Comparison of ENCODE assay signal across 24 cellular contexts in genomic region chr3:94596887-94597537, GRCh38.
DNase-seq lines count a peak whose midpoint lies in the region; ATAC-seq lines count a peak whose summit lies in the region.
"Had no signal": no experiment of that assay in that cellular context is flagged by ENCODE, and none has a peak within 500 bp of the region (broad histone marks: within the 10 kb centered on the region; RNA-seq: fewer than 3 reads in every experiment).

No MANE protein-coding gene starts in this region.

- POLR2A ChIA-PET in CD8-positive, alpha-beta memory T cell (lab: Charles Lee), result no interaction called here

- no peaks in the 10 kb centered on the region for H3K9me3 ChIP-seq in CD8-positive, alpha-beta memory T cell (ENCODE audit: low read length)
- H3K9me3 ChIP-seq: body of pancreas, right atrium auricular region, SJSA1, thoracic aorta had no signal

- H3K36me3 ChIP-seq in CD8-positive, alpha-beta memory T cell (ENCODE audit: insufficient read depth, low read length), result no peaks in the 10 kb centered on the region
- H3K36me3 ChIP-seq: right atrium auricular region, SJSA1, thoracic aorta had no signal

- no peak overlapping the region for H3K4me3 Mint-ChIP-seq in CD8-positive, alpha-beta memory T cell
- H3K4me3 Mint-ChIP-seq: activated naive CD8-positive, alpha-beta T cell treated with anti-CD3 and anti-CD28 coated beads, Interleukin-2, amount 10 ng/mL, durations not matched to agents 7 days and 5 days; CD14-positive monocyte; memory B cell had no signal

- no peaks in the 10 kb centered on the region for H3K27me3 Mint-ChIP-seq in CD8-positive, alpha-beta memory T cell
- H3K27me3 Mint-ChIP-seq: activated naive CD8-positive, alpha-beta T cell treated with anti-CD3 and anti-CD28 coated beads, Interleukin-2, amount 10 ng/mL, durations not matched to agents 7 days and 5 days; memory B cell had no signal

- peaks cover 0 to 23% (median 2%) of the 10 kb centered on the region in 5 donors for H3K9me3 Mint-ChIP-seq in CD8-positive, alpha-beta memory T cell

- no peaks in the 10 kb centered on the region for H3K4me1 ChIP-seq in CD8-positive, alpha-beta memory T cell (ENCODE audit: insufficient read depth, low read length)
- H3K4me1 ChIP-seq: body of pancreas, right atrium auricular region had no signal

- no peak overlapping the region for H3K27ac ChIP-seq in CD8-positive, alpha-beta memory T cell (ENCODE audit: low read depth, low read length)
- H3K27ac ChIP-seq: body of pancreas, PC-9, right atrium auricular region, SJSA1, thoracic aorta had no signal

- DNase-seq in stimulated activated CD4-positive, alpha-beta T cell treated with anti-CD3 and anti-CD28 coated beads, Interleukin-4, amount 100 ng/mL, for 4 hours, result no peak
- no peak for DNase-seq in stimulated activated CD4-positive, alpha-beta T cell treated with anti-CD3 and anti-CD28 coated beads, Interleukin-2, amount 100 ng/mL, for 48 hours
- no peak for DNase-seq in CD8-positive, alpha-beta memory T cell
- no peak for DNase-seq in occipital lobe (lab: John Stamatoyannopoulos, UW)
- DNase-seq: activated CD4-positive, CD25-positive, alpha-beta regulatory T cell treated with anti-CD3 and anti-CD28 coated beads, Interleukin-2, amount 50 U/mL, for 72 hours; activated naive CD8-positive, alpha-beta T cell treated with anti-CD3 and anti-CD28 coated beads, Interleukin-2, amount 10 ng/mL, durations not matched to agents 7 days and 5 days; body of pancreas; DMS 273 treated with DMSO at 0.1 percent for 48 hours; effector memory CD4-positive, alpha-beta T cell; kidney glomerular epithelial cell; NCI-H1436 treated with DMSO at 0.1 percent for 48 hours; NCI-H2171 treated with DMSO at 0.1 percent for 48 hours; NCI-H774; PC-9; stimulated activated CD4-positive, alpha-beta T cell treated with anti-CD3 and anti-CD28 coated beads, Interleukin-12 subunit alpha, Interleukin-12 subunit beta, amount 100 ng/mL, for 4 hours had no signal

- H3K27ac Mint-ChIP-seq in CD8-positive, alpha-beta memory T cell, result no peak overlapping the region
- H3K27ac Mint-ChIP-seq: activated naive CD8-positive, alpha-beta T cell treated with anti-CD3 and anti-CD28 coated beads, Interleukin-2, amount 10 ng/mL, durations not matched to agents 7 days and 5 days; CD14-positive monocyte; memory B cell had no signal

- ATAC-seq in GM18511 (IDR thresholded peaks at IDR 0.05; ENCODE audit: unreplicated experiment) (peak; percentile 85), GM19455 (IDR thresholded peaks at IDR 0.05; ENCODE audit: unreplicated experiment) (peak; percentile 71), HG02852 (IDR thresholded peaks at IDR 0.05; ENCODE audit: unreplicated experiment) (peak; percentile 90), HG03442 (IDR thresholded peaks at IDR 0.05; ENCODE audit: unreplicated experiment) (peak; percentile 79)
- ATAC-seq: body of pancreas had no signal

- CTCF ChIA-PET in CD8-positive, alpha-beta memory T cell (lab: Charles Lee), result no interaction called here

- H3K36me3 Mint-ChIP-seq in CD8-positive, alpha-beta memory T cell, result no peaks in the 10 kb centered on the region
- H3K36me3 Mint-ChIP-seq: activated naive CD8-positive, alpha-beta T cell treated with anti-CD3 and anti-CD28 coated beads, Interleukin-2, amount 10 ng/mL, durations not matched to agents 7 days and 5 days; CD14-positive monocyte; memory B cell had no signal

- no peak overlapping the region for H3K4me3 ChIP-seq in CD8-positive, alpha-beta memory T cell (ENCODE audit: low read length)
- H3K4me3 ChIP-seq: body of pancreas, PC-9, right atrium auricular region, SJSA1, thoracic aorta had no signal

- no peaks in the 10 kb centered on the region for H3K4me1 Mint-ChIP-seq in CD8-positive, alpha-beta memory T cell
- H3K4me1 Mint-ChIP-seq: activated naive CD8-positive, alpha-beta T cell treated with anti-CD3 and anti-CD28 coated beads, Interleukin-2, amount 10 ng/mL, durations not matched to agents 7 days and 5 days; CD14-positive monocyte; memory B cell had no signal

- H3K27me3 ChIP-seq in CD8-positive, alpha-beta memory T cell (ENCODE audit: insufficient read depth, low read length, poor library complexity, severe bottlenecking), result no peaks in the 10 kb centered on the region
- H3K27me3 ChIP-seq: body of pancreas, right atrium auricular region, SJSA1 had no signal
